22 cellular contexts compared by ENCODE assay signal in the genomic region with DNA sequence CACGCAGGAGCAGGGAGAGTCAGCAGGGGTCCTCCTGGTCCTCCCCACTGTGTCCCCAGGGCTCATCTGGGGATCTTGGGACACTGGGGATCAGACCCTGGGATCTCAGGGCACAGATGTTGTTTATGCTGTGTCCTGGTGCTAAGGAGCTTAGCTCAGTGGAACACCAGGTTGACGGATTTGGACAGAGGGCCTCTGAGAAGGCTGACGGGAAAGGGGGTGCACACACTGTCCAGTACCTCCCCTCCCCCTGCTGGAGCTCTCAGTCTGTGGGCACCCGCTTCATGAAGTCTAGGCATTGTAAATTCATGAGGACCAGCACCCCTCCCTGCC. TPM values are rescaled to one million over a fixed set of nuclear protein-coding genes. Genes with fewer than 3 reads are reported as not detected.
DNase-seq lines count a peak whose midpoint lies in the region; ATAC-seq and TF ChIP-seq lines count a peak whose summit lies in the region.
"Had no signal": no experiment of that assay in that cellular context is flagged by ENCODE, and none has a peak within 500 bp of the region (broad histone marks: within the 10 kb centered on the region; RNA-seq: fewer than 3 reads in every experiment).

No MANE protein-coding gene starts in this region.

- no peak overlapping the region for H3K4me2 ChIP-seq in GM23338
- H3K4me2 ChIP-seq in neural progenitor cell = no peak overlapping the region
- H3K4me2 ChIP-seq: KMS-11 had no signal

- no peaks in the 10 kb centered on the region for H3K9me2 ChIP-seq in GM23338 (ENCODE audit: insufficient read depth)

- H3K79me2 ChIP-seq in GM23338 (replicated peaks; ENCODE audit: insufficient read depth) (no peaks in the 10 kb centered on the region), neural progenitor cell (ENCODE audit: low read depth) (no peaks in the 10 kb centered on the region)

- H3K9me3 Mint-ChIP-seq in GM23338 = no peaks in the 10 kb centered on the region
- no peaks in the 10 kb centered on the region for H3K9me3 Mint-ChIP-seq in neural progenitor cell

- DNase-seq in GM23338 (ENCODE audit: low spot score) (no peak), NCI-H82 (lab: John Stamatoyannopoulos, UW) (peak; percentile 98), neural progenitor cell (ENCODE audit: low spot score) (no peak), GM19240 (ENCODE audit: insufficient read length, low spot score) (no peak), NCI-H146 (lab: John Stamatoyannopoulos, UW) (no peak), NCI-H1436 treated with DMSO at 0.1 percent for 48 hours (lab: John Stamatoyannopoulos, UW) (no peak), pons (ENCODE audit: low spot score) (no peak)
- DNase-seq: Calu3; CD8-positive, alpha-beta memory T cell; EL; GF-D8; NCI-H1105; NCI-H1694; NCI-H2081 treated with DMSO at 0.1 percent for 48 hours; NCI-H2171 treated with DMSO at 0.1 percent for 48 hours; NCI-H446; NK-92 treated with Interleukin-12 subunit alpha and Interleukin-12 subunit beta, amount 100 ng/mL, for 24 hours; SHP77 treated with DMSO at 0.1 percent for 48 hours had no signal

- no peak overlapping the region for H3K4me3 ChIP-seq in GM23338
- H3K4me3 ChIP-seq in ectodermal cell (ENCODE audit: insufficient read depth, low read depth, low read length) = no peak overlapping the region
- no peak overlapping the region for H3K4me3 ChIP-seq in neural progenitor cell
- H3K4me3 ChIP-seq: SK-N-MC had no signal

- H4K20me1 ChIP-seq in GM23338 (replicated peaks; ENCODE audit: insufficient read depth) (no peaks in the 10 kb centered on the region), neural progenitor cell (ENCODE audit: low read depth) (no peaks in the 10 kb centered on the region)

- H3K27me3 Mint-ChIP-seq in GM23338 (ENCODE audit: insufficient read depth, low read depth, poor library complexity) = peaks cover 29% of the 10 kb centered on the region
- H3K27me3 Mint-ChIP-seq in neural progenitor cell (ENCODE audit: insufficient read depth, low read depth) = peaks cover 4% of the 10 kb centered on the region

- H3K27me3 ChIP-seq in GM23338 (ENCODE audit: insufficient read depth) (no peaks in the 10 kb centered on the region), ectodermal cell (ENCODE audit: control insufficient read depth, insufficient read depth, low read length, poor library complexity, severe bottlenecking) (no peaks in the 10 kb centered on the region), neural progenitor cell (no peaks in the 10 kb centered on the region)

- WGBS in ectodermal cell, 2 experiments = 90 to 93% methylated on average over 4 of the region's 4 CpGs

- H3K27ac Mint-ChIP-seq in GM23338 = 0 out of 2 replicates have a peak overlapping the region, but pooled peaks have one; percentile 40
- H3K27ac Mint-ChIP-seq in neural progenitor cell = peak overlapping the region; percentile 76
- H3K27ac Mint-ChIP-seq: CD8-positive, alpha-beta memory T cell had no signal

- H3K4me1 Mint-ChIP-seq in GM23338 = peaks cover 21% of the 10 kb centered on the region
- peaks cover 42% of the 10 kb centered on the region for H3K4me1 Mint-ChIP-seq in neural progenitor cell

- H3K4me3 Mint-ChIP-seq in GM23338 (no peak overlapping the region), neural progenitor cell (no peak overlapping the region)
- H3K4me3 Mint-ChIP-seq: CD8-positive, alpha-beta memory T cell had no signal

- no peak for ATAC-seq in GM23338

- no peak overlapping the region for H2AFZ ChIP-seq in GM23338
- no peak overlapping the region for H2AFZ ChIP-seq in neural progenitor cell (replicated peaks)

- H3K36me3 Mint-ChIP-seq in GM23338 (ENCODE audit: low read depth) = no peaks in the 10 kb centered on the region
- no peaks in the 10 kb centered on the region for H3K36me3 Mint-ChIP-seq in neural progenitor cell
- H3K36me3 Mint-ChIP-seq: CD8-positive, alpha-beta memory T cell had no signal

- H3K27ac ChIP-seq in GM23338 (ENCODE audit: low read depth) (no peak overlapping the region), ectodermal cell (ENCODE audit: insufficient read depth, low read depth, low read length, poor library complexity, severe bottlenecking) (peak overlapping the region; percentile 62), neural progenitor cell (no peak overlapping the region)
- H3K27ac ChIP-seq: C4-2B, KMS-11, SK-N-MC had no signal

- H3K36me3 ChIP-seq in GM23338 (ENCODE audit: insufficient read depth) (no peaks in the 10 kb centered on the region), ectodermal cell (ENCODE audit: control insufficient read depth, insufficient read depth, low read length) (no peaks in the 10 kb centered on the region), neural progenitor cell (no peaks in the 10 kb centered on the region)

- H3K9ac ChIP-seq in neural progenitor cell = no peak overlapping the region
- H3K9ac ChIP-seq: KMS-11 had no signal

- H3F3A ChIP-seq in GM23338 (replicated peaks; ENCODE audit: low read depth) = no peaks in the 10 kb centered on the region
- H3F3A ChIP-seq in neural progenitor cell (ENCODE audit: low read depth) = peaks cover 7% of the 10 kb centered on the region

- TF ChIP-seq CTCF in GM23338 (conservative IDR thresholded peaks at IDR 0.05; ENCODE audit: low read depth in 2 of 2) (no peak), neural progenitor cell (IDR thresholded peaks at IDR 0.05) (no peak)

- H3K9me3 ChIP-seq in ectodermal cell (ENCODE audit: control insufficient read depth, low read length) (no peaks in the 10 kb centered on the region), neural progenitor cell (ENCODE audit: low read depth) (no peaks in the 10 kb centered on the region)

- H3K4me1 ChIP-seq in GM23338 (ENCODE audit: insufficient read depth) (peaks cover 6% of the 10 kb centered on the region), ectodermal cell (ENCODE audit: control insufficient read depth, insufficient read depth, low read length) (peaks cover 38% of the 10 kb centered on the region), neural progenitor cell (peaks cover 33% of the 10 kb centered on the region)

RNA-seq across cellular contexts. Expression of gene SEMA3F, which starts 21.9 kb away (rescaled TPM):
- total RNA-seq in GM23338 (2014; rRNA removed; shearing (Covaris generic)) = 32.6 and 67.6 TPM in 2 replicates
- 2.3 and 2.8 TPM in 2 replicates for polyA plus RNA-seq in GM23338 (2016; fragmentation: Nextera tagmentation; extraction: Ambion mirVana)
- polyA plus RNA-seq in ectodermal cell (2013, experiment 1 of 4) = 57.7 TPM
- polyA plus RNA-seq in ectodermal cell (2013, experiment 2 of 4) = 55.4 TPM
- polyA plus RNA-seq in ectodermal cell (2013, experiment 3 of 4) = 39.7 TPM
- 41.2 TPM for polyA plus RNA-seq in ectodermal cell (2013, experiment 4 of 4)
- 14.5 and 42.5 TPM in 2 replicates for total RNA-seq in neural progenitor cell (ENCODE audit: low replicate concordance)
- total RNA-seq: CD8-positive, alpha-beta memory T cell had no signal
- polyA plus RNA-seq: CD8-positive, alpha-beta memory T cell had no signal

RNA-seq across cellular contexts. Expression of gene RBM5, which starts 44.5 kb away (rescaled TPM):
- total RNA-seq in GM23338 (2014; rRNA removed; shearing (Covaris generic)) = 111 and 130 TPM in 2 replicates
- polyA plus RNA-seq in GM23338 (2016; fragmentation: Nextera tagmentation; extraction: Ambion mirVana) = 31.8 and 44.9 TPM in 2 replicates
- polyA plus RNA-seq in ectodermal cell (2013, experiment 1 of 4) = 264 TPM
- polyA plus RNA-seq in ectodermal cell (2013, experiment 2 of 4) = 245 TPM
- polyA plus RNA-seq in ectodermal cell (2013, experiment 3 of 4) = 226 TPM
- polyA plus RNA-seq in ectodermal cell (2013, experiment 4 of 4) = 268 TPM
- total RNA-seq in neural progenitor cell (ENCODE audit: low replicate concordance) = 282 and 372 TPM in 2 replicates

RNA-seq across cellular contexts. Expression of gene GNAT1, which starts 58.2 kb away (rescaled TPM):
- not detected in 2 replicates for total RNA-seq in GM23338 (2014; rRNA removed; shearing (Covaris generic))
- polyA plus RNA-seq in GM23338 (2016; fragmentation: Nextera tagmentation; extraction: Ambion mirVana) = not detected in 2 replicates
- polyA plus RNA-seq in ectodermal cell (2013, experiment 1 of 4) = not detected
- polyA plus RNA-seq in ectodermal cell (2013, experiment 2 of 4) = 0.78 TPM
- not detected for polyA plus RNA-seq in ectodermal cell (2013, experiment 3 of 4)
- not detected for polyA plus RNA-seq in ectodermal cell (2013, experiment 4 of 4)
- 0.03 TPM in 1 of 2 replicates, not detected in the other for total RNA-seq in neural progenitor cell (ENCODE audit: low replicate concordance)
- total RNA-seq: Calu3; CD8-positive, alpha-beta memory T cell had no signal
- polyA plus RNA-seq: CD8-positive, alpha-beta memory T cell had no signal
